Comparison of ENCODE assay signal across 26 cellular contexts in genomic region chr4:56246230-56246610, GRCh38.
DNase-seq lines count a peak whose midpoint lies in the region; ATAC-seq, FAIRE-seq and TF ChIP-seq lines count a peak whose summit lies in the region.
"Had no signal": no experiment of that assay in that cellular context is flagged by ENCODE, and none has a peak within 500 bp of the region (broad histone marks: within the 10 kb centered on the region; RNA-seq: fewer than 3 reads in every experiment).

No MANE protein-coding gene starts in this region.

- H3K4me1 Mint-ChIP-seq in WTC11: peaks cover 22% of the 10 kb centered on the region
- no peaks in the 10 kb centered on the region for H3K4me1 Mint-ChIP-seq in stimulated activated effector memory CD8-positive, alpha-beta T cell treated with anti-CD3 and anti-CD28 coated beads, Interleukin-12 subunit alpha, Interleukin-12 subunit beta, amount 100 ng/mL, for 72 hours
- H3K4me1 Mint-ChIP-seq: CD14-positive monocyte; CD8-positive, alpha-beta memory T cell had no signal

- 0 out of 2 replicates have a peak overlapping the region, but pooled peaks have one; percentile 26 for H3K27ac Mint-ChIP-seq in WTC11
- no peak overlapping the region for H3K27ac Mint-ChIP-seq in stimulated activated effector memory CD8-positive, alpha-beta T cell treated with anti-CD3 and anti-CD28 coated beads, Interleukin-12 subunit alpha, Interleukin-12 subunit beta, amount 100 ng/mL, for 72 hours
- H3K27ac Mint-ChIP-seq: CD14-positive monocyte; CD4-positive, alpha-beta T cell; CD8-positive, alpha-beta memory T cell; HFFc6 had no signal

- no peak for TF ChIP-seq RAD21 in HepG2 (CRISPR knock-in tag; IDR thresholded peaks at IDR 0.05)

- H2AFZ ChIP-seq in HepG2 (ENCODE audit: low read length): no peak overlapping the region

- intact Hi-C loops in HepG2 (cut with micrococcal nuclease; ENCODE audit: unreplicated experiment): no loop called here

- H3K27me3 ChIP-seq in HepG2 (ENCODE audit: control insufficient read depth in 1 of 2, insufficient read depth in 2 of 2, low read length in 2 of 2): no peaks in the 10 kb centered on the region
- H3K27me3 ChIP-seq: BE2C; BLaER1 treated with 17β-estradiol and CSF1 and Interleukin-3, amounts not matched to agents 10 nM and 100 nM had no signal

- no peak overlapping the region for H3K4me3 Mint-ChIP-seq in WTC11
- no peak overlapping the region for H3K4me3 Mint-ChIP-seq in stimulated activated effector memory CD8-positive, alpha-beta T cell treated with anti-CD3 and anti-CD28 coated beads, Interleukin-12 subunit alpha, Interleukin-12 subunit beta, amount 100 ng/mL, for 72 hours
- H3K4me3 Mint-ChIP-seq: CD14-positive monocyte; CD4-positive, alpha-beta T cell; CD8-positive, alpha-beta memory T cell; HFFc6 had no signal

- TF ChIP-seq CTCF in WTC11 (IDR thresholded peaks at IDR 0.05) (no peak), HepG2 (CRISPR knock-in tag; IDR thresholded peaks at IDR 0.05) (no peak)

- H3K27ac ChIP-seq in HepG2 (ENCODE audit: extremely low read length, insufficient read depth, low read length): peak overlapping the region; percentile 43
- H3K27ac ChIP-seq: BLaER1 treated with 17β-estradiol and CSF1 and Interleukin-3, amounts not matched to agents 10 nM and 100 nM had no signal

- no peaks in the 10 kb centered on the region for H3K79me2 ChIP-seq in HepG2 (ENCODE audit: insufficient read depth, low read length)

- no peaks in the 10 kb centered on the region for H3K9me3 ChIP-seq in HepG2 (ENCODE audit: low read length)
- H3K9me3 ChIP-seq: A549, BE2C, HAP-1 had no signal

- CTCF ChIA-PET in WTC11 (lab: Charles Lee): no interaction called here
- CTCF ChIA-PET in HepG2 (lab: Yijun Ruan, JAX; ENCODE audit: low intra/inter-chr PET ratio, low total read pairs): no interaction called here

- H3K4me3 ChIP-seq in HepG2 (replicated peaks in 1 of 3; ENCODE audit: insufficient read depth in 1 of 3, low read depth in 2 of 3, low read length in 3 of 3): no peak overlapping the region
- H3K4me3 ChIP-seq: A549; BLaER1 treated with 17β-estradiol and CSF1 and Interleukin-3, amounts not matched to agents 10 nM and 100 nM; HAP-1 had no signal

- no TSS peak for BruUV-seq in HepG2 (replicated peaks; lab: Mats Ljungman, UMichigan)

- 81% methylated on average over 2 of the region's 3 CpGs for WGBS in HepG2 (ENCODE audit: low lambda C conversion rate)

- no peaks in the 10 kb centered on the region for H3K36me3 Mint-ChIP-seq in WTC11
- H3K36me3 Mint-ChIP-seq in stimulated activated effector memory CD8-positive, alpha-beta T cell treated with anti-CD3 and anti-CD28 coated beads, Interleukin-12 subunit alpha, Interleukin-12 subunit beta, amount 100 ng/mL, for 72 hours: no peaks in the 10 kb centered on the region
- H3K36me3 Mint-ChIP-seq: CD14-positive monocyte; CD8-positive, alpha-beta memory T cell had no signal

- H3K4me2 ChIP-seq in HepG2 (ENCODE audit: low read depth, low read length): no peak overlapping the region
- H3K4me2 ChIP-seq: A549; BLaER1 treated with 17β-estradiol and CSF1 and Interleukin-3, amounts not matched to agents 10 nM and 100 nM had no signal

- H4K20me1 ChIP-seq in HepG2 (ENCODE audit: insufficient read depth, low read length): no peaks in the 10 kb centered on the region
- H4K20me1 ChIP-seq: BLaER1 treated with 17β-estradiol and CSF1 and Interleukin-3, amounts not matched to agents 10 nM and 100 nM had no signal

- no peak for TF ChIP-seq POLR2A in HepG2 (IDR thresholded peaks at IDR 0.05; ENCODE audit: insufficient read depth in 1 of 2, low read depth in 2 of 2, low read length in 2 of 2)

- H3K9ac ChIP-seq in HepG2 (ENCODE audit: insufficient read depth, low read depth, low read length): no peak overlapping the region
- H3K9ac ChIP-seq: BLaER1 treated with 17β-estradiol and CSF1 and Interleukin-3, amounts not matched to agents 10 nM and 100 nM had no signal

- peaks cover 69% of the 10 kb centered on the region for H3K4me1 ChIP-seq in HepG2 (ENCODE audit: insufficient read depth, low read length)
- H3K4me1 ChIP-seq: HAP-1 had no signal

- no peaks in the 10 kb centered on the region for H3K27me3 Mint-ChIP-seq in WTC11 (ENCODE audit: low read depth)

- DNase-seq in WTC11 (ENCODE audit: low spot score): no peak
- no peak for DNase-seq in HepG2 (ENCODE audit: low spot score)
- no peak for DNase-seq in stimulated activated effector memory CD8-positive, alpha-beta T cell treated with anti-CD3 and anti-CD28 coated beads, Interleukin-12 subunit alpha, Interleukin-12 subunit beta, amount 100 ng/mL, for 72 hours (ENCODE audit: low spot score in 2 of 2)
- no peak for DNase-seq in NCI-H1092 (lab: John Stamatoyannopoulos, UW)
- DNase-seq in islet precursor cell: no peak
- no peak for DNase-seq in NCI-H345 treated with DMSO at 0.1 percent for 48 hours (lab: John Stamatoyannopoulos, UW; ENCODE audit: unreplicated experiment)
- DNase-seq: 8988T; ACHN; AML-193; BE2C; CD4-positive, alpha-beta T cell; CD8-positive, alpha-beta memory T cell; DMS 273 treated with DMSO at 0.1 percent for 48 hours; DMS53; DMS79 treated with DMSO at 0.1 percent for 48 hours; GF-D8; GOT3; HFFc6 had no signal

- POLR2A ChIA-PET in WTC11 (lab: Charles Lee): no interaction called here
- POLR2A ChIA-PET in HepG2 (lab: Yijun Ruan, JAX): no interaction called here

- no peaks in the 10 kb centered on the region for H3K36me3 ChIP-seq in HepG2 (replicated peaks in 1 of 2; ENCODE audit: control insufficient read depth in 1 of 2, insufficient read depth in 2 of 2, low read length in 2 of 2)
- H3K36me3 ChIP-seq: BE2C; BLaER1 treated with 17β-estradiol and CSF1 and Interleukin-3, amounts not matched to agents 10 nM and 100 nM; HAP-1 had no signal

- in situ Hi-C loops in HepG2 (cut with HindIII; ENCODE audit: extremely low pct_ligation_motif_present, low pct_unique_long_range_greater_than_20kb): no loop called here

- ATAC-seq in WTC11: peak; percentile 46
- ATAC-seq in HepG2: peak; percentile 16
- ATAC-seq in stimulated activated effector memory CD8-positive, alpha-beta T cell treated with anti-CD3 and anti-CD28 coated beads, Interleukin-12 subunit alpha, Interleukin-12 subunit beta, amount 100 ng/mL, for 72 hours: peak; percentile 26
- ATAC-seq: A549 had no signal

- FAIRE-seq in HepG2 (lab: Jason Lieb, UNC): no peak
- FAIRE-seq: A549, D721Med, GM12891, GM18507, H54 had no signal

- H3K9me3 Mint-ChIP-seq in WTC11: no peaks in the 10 kb centered on the region
- H3K9me3 Mint-ChIP-seq in stimulated activated effector memory CD8-positive, alpha-beta T cell treated with anti-CD3 and anti-CD28 coated beads, Interleukin-12 subunit alpha, Interleukin-12 subunit beta, amount 100 ng/mL, for 72 hours: no peaks in the 10 kb centered on the region
- H3K9me3 Mint-ChIP-seq: CD4-positive, alpha-beta T cell; CD8-positive, alpha-beta memory T cell; HFFc6 had no signal

- TF ChIP-seq EP300 in HepG2 (IDR thresholded peaks at IDR 0.05; ENCODE audit: low read depth in 2 of 2, low read length in 2 of 2) (no peak), HepG2 (CRISPR knock-in tag; IDR thresholded peaks at IDR 0.05; ENCODE audit: borderline replicate concordance) (no peak)

TF ChIP-seq in WTC11, 78 proteins besides CTCF, POLR2A, EP300 and RAD21:
- no peak for TF ChIP-seq ELF4 (CRISPR knock-in tag; IDR thresholded peaks at IDR 0.05; ENCODE audit: low read depth)
TF ChIP-seq in WTC11: peak in this region for 0.

TF ChIP-seq in HepG2, 621 proteins besides CTCF, POLR2A, EP300 and RAD21:
- TF ChIP-seq, protein P1, sequence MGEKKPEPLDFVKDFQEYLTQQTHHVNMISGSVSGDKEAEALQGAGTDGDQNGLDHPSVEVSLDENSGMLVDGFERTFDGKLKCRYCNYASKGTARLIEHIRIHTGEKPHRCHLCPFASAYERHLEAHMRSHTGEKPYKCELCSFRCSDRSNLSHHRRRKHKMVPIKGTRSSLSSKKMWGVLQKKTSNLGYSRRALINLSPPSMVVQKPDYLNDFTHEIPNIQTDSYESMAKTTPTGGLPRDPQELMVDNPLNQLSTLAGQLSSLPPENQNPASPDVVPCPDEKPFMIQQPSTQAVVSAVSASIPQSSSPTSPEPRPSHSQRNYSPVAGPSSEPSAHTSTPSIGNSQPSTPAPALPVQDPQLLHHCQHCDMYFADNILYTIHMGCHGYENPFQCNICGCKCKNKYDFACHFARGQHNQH (CRISPR knock-in tag; IDR thresholded peaks at IDR 0.05): no peak
- TF ChIP-seq RXRB (CRISPR knock-in tag; IDR thresholded peaks at IDR 0.05; ENCODE audit: borderline replicate concordance): no peak
